6 cellular contexts compared by ENCODE assay signal in genomic region chr1:1325288-1326074, GRCh38. TPM values are rescaled to one million over a fixed set of nuclear protein-coding genes. Genes with fewer than 3 reads are reported as not detected.
DNase-seq lines count a peak whose midpoint lies in the region; ATAC-seq and TF ChIP-seq lines count a peak whose summit lies in the region.

No MANE protein-coding gene starts in this region.

- H3K4me3 Mint-ChIP-seq in HFFc6, result peak overlapping the region; percentile 83
- H3K4me3 Mint-ChIP-seq in neural progenitor cell, result peak overlapping the region; percentile 79

- H3K36me3 ChIP-seq in breast epithelium (no peaks in the 10 kb centered on the region), neural progenitor cell (no peaks in the 10 kb centered on the region)

- H3K9ac ChIP-seq in neural progenitor cell, result peak overlapping the region; percentile 93

- no peak for TF ChIP-seq POLR2A in breast epithelium (IDR thresholded peaks at IDR 0.05)

- peaks cover 9% of the 10 kb centered on the region for H3F3A ChIP-seq in neural progenitor cell (ENCODE audit: low read depth)

- no peaks in the 10 kb centered on the region for H3K27me3 ChIP-seq in breast epithelium
- no peaks in the 10 kb centered on the region for H3K27me3 ChIP-seq in neural progenitor cell

- DNase-seq in HFFc6 (no peak), breast epithelium (ENCODE audit: low spot score in 2 of 2) (peak; percentile 59 to 69), neural progenitor cell (ENCODE audit: low spot score) (no peak), hippocampal formation (lab: John Stamatoyannopoulos, UW) (no peak), sciatic nerve (ENCODE audit: low spot score) (no peak), medulla oblongata (ENCODE audit: extremely low spot score) (no peak)

- H3K4me3 ChIP-seq in breast epithelium (peak overlapping the region; percentile 96 to 100 (median 98)), neural progenitor cell (peak overlapping the region; percentile 90)

- peaks cover 6% of the 10 kb centered on the region for H3K9me3 Mint-ChIP-seq in HFFc6
- H3K9me3 Mint-ChIP-seq in neural progenitor cell, result no peaks in the 10 kb centered on the region

- H3K27ac Mint-ChIP-seq in HFFc6, result peak overlapping the region; percentile 68
- no peak overlapping the region for H3K27ac Mint-ChIP-seq in neural progenitor cell

- H3K79me2 ChIP-seq in neural progenitor cell (ENCODE audit: low read depth), result peaks cover 48% of the 10 kb centered on the region

- H3K9me3 ChIP-seq in breast epithelium, result no peaks in the 10 kb centered on the region
- no peaks in the 10 kb centered on the region for H3K9me3 ChIP-seq in neural progenitor cell (ENCODE audit: low read depth)

- peak overlapping the region; percentile 99 for H3K4me2 ChIP-seq in neural progenitor cell

- intact Hi-C loops in breast epithelium (cut with DNase I; ENCODE audit: low total_unique reads) (loop anchor here (1.0 kb wide), 1 partner anchor 26 kb away; no protein-coding TSS in a partner anchor), sciatic nerve (cut with DNase I) (no loop called here)

- ATAC-seq in sciatic nerve, result no peak

- TF ChIP-seq CTCF in HFFc6 (IDR thresholded peaks at IDR 0.05) (no peak), breast epithelium (IDR thresholded peaks at IDR 0.05) (no peak), neural progenitor cell (IDR thresholded peaks at IDR 0.05) (no peak)

- H2AFZ ChIP-seq in neural progenitor cell (replicated peaks), result no peak overlapping the region

- peaks cover 31% of the 10 kb centered on the region for H3K4me1 Mint-ChIP-seq in HFFc6 (ENCODE audit: low read depth)
- H3K4me1 Mint-ChIP-seq in neural progenitor cell, result peaks cover 11% of the 10 kb centered on the region

- H3K27me3 Mint-ChIP-seq in HFFc6 (ENCODE audit: insufficient read depth) (peaks cover 19% of the 10 kb centered on the region), neural progenitor cell (ENCODE audit: insufficient read depth, low read depth) (peaks cover 11% of the 10 kb centered on the region)

- H3K27ac ChIP-seq in breast epithelium (peak overlapping the region; percentile 91 to 93), neural progenitor cell (no peak overlapping the region)

- H3K4me1 ChIP-seq in breast epithelium, result peaks cover 10 to 17% of the 10 kb centered on the region in 2 donors
- H3K4me1 ChIP-seq in neural progenitor cell, result peaks cover 4% of the 10 kb centered on the region

- H3K36me3 Mint-ChIP-seq in HFFc6 (ENCODE audit: low read depth), result peaks cover 8% of the 10 kb centered on the region
- H3K36me3 Mint-ChIP-seq in neural progenitor cell, result peaks cover 6% of the 10 kb centered on the region

- peaks cover 59% of the 10 kb centered on the region for H4K20me1 ChIP-seq in neural progenitor cell (ENCODE audit: low read depth)

RNA-seq across cellular contexts. Expression of gene CPTP, which starts 0.9 kb away (rescaled TPM):
- 10 to 100 TPM; 24.6 to 31.5 (median 26.6) TPM for total RNA-seq in HFFc6 (2021; fragmentation: NEBNext Ultra II Directional; extraction: Animal tissue kit (Norgen Biotek cat#: 25700))
- total RNA-seq in breast epithelium (10 to 100 TPM in 2 of 3 donors, 1 to 10 TPM in 1; 9.0 to 16.4 (median 13.4) TPM), neural progenitor cell (ENCODE audit: low replicate concordance) (1.0 and 13.5 TPM in 2 replicates), sciatic nerve (15.7 TPM)

RNA-seq across cellular contexts. Expression of gene INTS11, which starts 1.0 kb away (rescaled TPM):
- 10 to 100 TPM; 65.6 to 78.3 (median 69.8) TPM for total RNA-seq in HFFc6 (2021; fragmentation: NEBNext Ultra II Directional; extraction: Animal tissue kit (Norgen Biotek cat#: 25700))
- 100 to 1,000 TPM in 2 of 3 donors, 10 to 100 TPM in 1; 68.6 to 125 (median 119) TPM for total RNA-seq in breast epithelium
- total RNA-seq in neural progenitor cell (ENCODE audit: low replicate concordance), result 62.4 and 116 TPM in 2 replicates
- total RNA-seq in sciatic nerve, result 111 TPM

RNA-seq across cellular contexts. Expression of gene TAS1R3, which starts 5.6 kb away (rescaled TPM):
- under 1 TPM; 0.07 to 0.20 (median 0.13) TPM for total RNA-seq in HFFc6 (2021; fragmentation: NEBNext Ultra II Directional; extraction: Animal tissue kit (Norgen Biotek cat#: 25700))
- total RNA-seq in breast epithelium (under 1 TPM in 2 of 3 donors, not detected in 1; 0.16 to 0.33 TPM), neural progenitor cell (ENCODE audit: low replicate concordance) (0.22 TPM in 1 of 2 replicates, not detected in the other), sciatic nerve (0.49 TPM)

RNA-seq across cellular contexts. Expression of gene PUSL1, which starts 17.1 kb away (rescaled TPM):
- 10 to 100 TPM; 23.5 to 28.7 (median 25.6) TPM for total RNA-seq in HFFc6 (2021; fragmentation: NEBNext Ultra II Directional; extraction: Animal tissue kit (Norgen Biotek cat#: 25700))
- total RNA-seq in breast epithelium (10 to 100 TPM; 16.0 to 27.5 (median 22.0) TPM), neural progenitor cell (ENCODE audit: low replicate concordance) (3.7 and 22.5 TPM in 2 replicates), sciatic nerve (11.3 TPM)

RNA-seq across cellular contexts. Expression of gene ACAP3, which starts 17.8 kb away (rescaled TPM):
- 10 to 100 TPM; 39.4 to 50.8 (median 42.6) TPM for total RNA-seq in HFFc6 (2021; fragmentation: NEBNext Ultra II Directional; extraction: Animal tissue kit (Norgen Biotek cat#: 25700))
- total RNA-seq in breast epithelium, result 10 to 100 TPM; 19.7 to 33.4 (median 26.9) TPM
- total RNA-seq in neural progenitor cell (ENCODE audit: low replicate concordance), result 10.7 and 24.6 TPM in 2 replicates
- total RNA-seq in sciatic nerve, result 74.7 TPM

Comparison
In these comparisons a context has a peak if more than half of its experiments do, and no peak if none do; other contexts are left out.
1. DNase-seq: peak in breast epithelium (2 of 2); none in HFFc6 (single experiment), neural progenitor cell (single experiment), hippocampal formation (0 of 2), sciatic nerve (single experiment) and medulla oblongata (single experiment).